23 cellular contexts compared by ENCODE assay signal in genomic region chr1:59442492-59442891, GRCh38.
DNase-seq lines count a peak whose midpoint lies in the region; ATAC-seq and TF ChIP-seq lines count a peak whose summit lies in the region.
"Had no signal": no experiment of that assay in that cellular context is flagged by ENCODE, and none has a peak within 500 bp of the region (broad histone marks: within the 10 kb centered on the region; RNA-seq: fewer than 3 reads in every experiment).

No MANE protein-coding gene starts in this region.

- no peak overlapping the region for H3K4me3 Mint-ChIP-seq in HFFc6
- no peak overlapping the region for H3K4me3 Mint-ChIP-seq in activated T-helper 2 cell treated with anti-CD3 and anti-CD28 coated beads, Interferon-gamma antibody, Interleukin-2, Interleukin-4, amounts not matched to agents 10 μg/mL and 5 μg/mL and 100 μg/mL, durations not matched to agents 14 hours and 24 hours and 36 hours (ENCODE audit: low read depth)
- no peak overlapping the region for H3K4me3 Mint-ChIP-seq in mesothelial cell of epicardium
- H3K4me3 Mint-ChIP-seq: CD4-positive, alpha-beta memory T cell; H9 had no signal

- no peaks in the 10 kb centered on the region for H3K27me3 ChIP-seq in SK-N-SH (ENCODE audit: insufficient read depth)
- H3K27me3 ChIP-seq in heart left ventricle, result no peaks in the 10 kb centered on the region
- H3K27me3 ChIP-seq: BLaER1 treated with 17β-estradiol and CSF1 and Interleukin-3, amounts not matched to agents 10 nM and 100 nM had no signal

- H2AFZ ChIP-seq in SK-N-SH (ENCODE audit: low read depth), result no peak overlapping the region
- H2AFZ ChIP-seq: GM23248 had no signal

- H3K9ac ChIP-seq in SK-N-SH, result no peak overlapping the region
- H3K9ac ChIP-seq: BLaER1 treated with 17β-estradiol and CSF1 and Interleukin-3, amounts not matched to agents 10 nM and 100 nM; GM23248 had no signal

- no peak for DNase-seq in SK-N-SH
- DNase-seq in HFFc6, result no peak
- DNase-seq in activated T-helper 2 cell treated with anti-CD3 and anti-CD28 coated beads, Interferon-gamma antibody, Interleukin-2, Interleukin-4, amounts not matched to agents 10 μg/mL and 5 μg/mL and 100 μg/mL, durations not matched to agents 14 hours and 24 hours and 36 hours (ENCODE audit: low spot score), result no peak
- DNase-seq in mesothelial cell of epicardium (ENCODE audit: low spot score in 2 of 2, unreplicated experiment in 2 of 2), result no peak
- DNase-seq in NCI-H446 treated with DMSO at 0.1 percent for 48 hours (lab: John Stamatoyannopoulos, UW), result no peak
- no peak for DNase-seq in NCI-H2081 (lab: John Stamatoyannopoulos, UW)
- no peak for DNase-seq in heart left ventricle
- DNase-seq: 8988T; Caco-2; CD4-positive, alpha-beta memory T cell; DMS153; GM23248; H9; NCI-H1092 treated with DMSO at 0.1 percent for 48 hours; NCI-H1436 treated with DMSO at 0.1 percent for 48 hours; NCI-H2029; NCI-H524; NCI-H774; NK-92 treated with Interleukin-12 subunit alpha and Interleukin-12 subunit beta, amount 100 ng/mL, for 24 hours had no signal

- H3K79me2 ChIP-seq in SK-N-SH (ENCODE audit: insufficient read depth), result no peaks in the 10 kb centered on the region

- no peak for TF ChIP-seq POLR2A in heart left ventricle (IDR thresholded peaks at IDR 0.05)

- TF ChIP-seq CTCF in SK-N-SH (IDR thresholded peaks at IDR 0.05), result no peak
- no peak for TF ChIP-seq CTCF in HFFc6 (IDR thresholded peaks at IDR 0.05)
- no peak for TF ChIP-seq CTCF in mesothelial cell of epicardium (IDR thresholded peaks at IDR 0.05; ENCODE audit: unreplicated experiment)
- TF ChIP-seq CTCF in heart left ventricle (IDR thresholded peaks at IDR 0.05), result no peak

- no peaks in the 10 kb centered on the region for H3K9me3 Mint-ChIP-seq in HFFc6
- peaks cover 6% of the 10 kb centered on the region for H3K9me3 Mint-ChIP-seq in activated T-helper 2 cell treated with anti-CD3 and anti-CD28 coated beads, Interferon-gamma antibody, Interleukin-2, Interleukin-4, amounts not matched to agents 10 μg/mL and 5 μg/mL and 100 μg/mL, durations not matched to agents 14 hours and 24 hours and 36 hours
- peaks cover 6% of the 10 kb centered on the region for H3K9me3 Mint-ChIP-seq in mesothelial cell of epicardium
- H3K9me3 Mint-ChIP-seq: CD4-positive, alpha-beta memory T cell had no signal

- H3K36me3 Mint-ChIP-seq in HFFc6 (ENCODE audit: low read depth) (peaks cover 4% of the 10 kb centered on the region), mesothelial cell of epicardium (no peaks in the 10 kb centered on the region)
- H3K36me3 Mint-ChIP-seq in activated T-helper 2 cell treated with anti-CD3 and anti-CD28 coated beads, Interferon-gamma antibody, Interleukin-2, Interleukin-4, amounts not matched to agents 10 μg/mL and 5 μg/mL and 100 μg/mL, durations not matched to agents 14 hours and 24 hours and 36 hours (ENCODE audit: low read depth), result peaks cover 7% of the 10 kb centered on the region
- H3K36me3 Mint-ChIP-seq: CD4-positive, alpha-beta memory T cell had no signal

- ATAC-seq in SK-N-SH treated with all-trans-retinoic acid at 6 μM for 48 hours (no peak), heart left ventricle (no peak)
- ATAC-seq: K562, Panc1 had no signal

- POLR2A ChIA-PET in SK-N-SH (lab: Yijun Ruan, JAX), result no interaction called here

- H3K27ac Mint-ChIP-seq in HFFc6 (peak overlapping the region; percentile 34; the same call in 1 of the 2 replicates), mesothelial cell of epicardium (peak overlapping the region; percentile 77)
- H3K27ac Mint-ChIP-seq in activated T-helper 2 cell treated with anti-CD3 and anti-CD28 coated beads, Interferon-gamma antibody, Interleukin-2, Interleukin-4, amounts not matched to agents 10 μg/mL and 5 μg/mL and 100 μg/mL, durations not matched to agents 14 hours and 24 hours and 36 hours, result peak overlapping the region; percentile 61
- H3K27ac Mint-ChIP-seq: CD4-positive, alpha-beta memory T cell; H9 had no signal

- no peak overlapping the region for H3K4me2 ChIP-seq in SK-N-SH
- H3K4me2 ChIP-seq: BLaER1 treated with 17β-estradiol and CSF1 and Interleukin-3, amounts not matched to agents 10 nM and 100 nM had no signal

- no peak overlapping the region for H3K4me3 ChIP-seq in SK-N-SH (ENCODE audit: low read depth in 2 of 2, low read length in 1 of 2)
- no peak overlapping the region for H3K4me3 ChIP-seq in heart left ventricle
- H3K4me3 ChIP-seq: BLaER1 treated with 17β-estradiol and CSF1 and Interleukin-3, amounts not matched to agents 10 nM and 100 nM; GM23248; K562 had no signal

- peaks cover 69% of the 10 kb centered on the region for H3K4me1 Mint-ChIP-seq in HFFc6 (ENCODE audit: low read depth)
- H3K4me1 Mint-ChIP-seq in activated T-helper 2 cell treated with anti-CD3 and anti-CD28 coated beads, Interferon-gamma antibody, Interleukin-2, Interleukin-4, amounts not matched to agents 10 μg/mL and 5 μg/mL and 100 μg/mL, durations not matched to agents 14 hours and 24 hours and 36 hours (ENCODE audit: low read depth), result peaks cover 30% of the 10 kb centered on the region
- peaks cover 91% of the 10 kb centered on the region for H3K4me1 Mint-ChIP-seq in mesothelial cell of epicardium
- H3K4me1 Mint-ChIP-seq: CD4-positive, alpha-beta memory T cell had no signal

- H3K27me3 Mint-ChIP-seq in HFFc6 (ENCODE audit: insufficient read depth) (no peaks in the 10 kb centered on the region), mesothelial cell of epicardium (ENCODE audit: low read depth) (no peaks in the 10 kb centered on the region)
- H3K27me3 Mint-ChIP-seq in activated T-helper 2 cell treated with anti-CD3 and anti-CD28 coated beads, Interferon-gamma antibody, Interleukin-2, Interleukin-4, amounts not matched to agents 10 μg/mL and 5 μg/mL and 100 μg/mL, durations not matched to agents 14 hours and 24 hours and 36 hours (ENCODE audit: low read depth), result no peaks in the 10 kb centered on the region
- H3K27me3 Mint-ChIP-seq: CD4-positive, alpha-beta memory T cell had no signal

- no peaks in the 10 kb centered on the region for H3K9me2 ChIP-seq in SK-N-SH

- CTCF ChIA-PET in SK-N-SH (lab: Yijun Ruan, JAX), result no interaction called here

- H3K27ac ChIP-seq in SK-N-SH (ENCODE audit: low read depth in 2 of 2, low read length in 1 of 2) (peak overlapping the region; percentile 43 to 53; a peak in 3 of 4 replicates), heart left ventricle (no peak overlapping the region)
- H3K27ac ChIP-seq: BLaER1 treated with 17β-estradiol and CSF1 and Interleukin-3, amounts not matched to agents 10 nM and 100 nM; GM23248 had no signal

- TF ChIP-seq RAD21 in SK-N-SH (IDR thresholded peaks at IDR 0.05; ENCODE audit: low read length), result no peak

- no peaks in the 10 kb centered on the region for H4K20me1 ChIP-seq in SK-N-SH (ENCODE audit: insufficient read depth)
- H4K20me1 ChIP-seq: BLaER1 treated with 17β-estradiol and CSF1 and Interleukin-3, amounts not matched to agents 10 nM and 100 nM had no signal

- intact Hi-C loops in activated T-helper 2 cell treated with anti-CD3 and anti-CD28 coated beads, Interferon-gamma antibody, Interleukin-2, Interleukin-4, amounts not matched to agents 10 μg/mL and 5 μg/mL and 100 μg/mL, durations not matched to agents 14 hours and 24 hours and 36 hours (cut with micrococcal nuclease), result loop anchor here (1.0 kb wide), 1 partner anchor 10 kb away; no protein-coding TSS in a partner anchor
- intact Hi-C loops in heart left ventricle (cut with DNase I), result loop anchor here in 2 of 10 donors (10.0 kb wide), 2 partner anchors 48 to 252 kb away; no protein-coding TSS in a partner anchor

- no peak for TF ChIP-seq EP300 in SK-N-SH (IDR thresholded peaks at IDR 0.05; ENCODE audit: borderline replicate concordance in 1 of 2, low read depth in 1 of 2, low read length in 1 of 2)

- H3K4me1 ChIP-seq in SK-N-SH (ENCODE audit: control insufficient read depth in 1 of 2, insufficient read depth in 2 of 2, low read depth in 1 of 2, low read length in 1 of 2) (peaks cover 25 to 43% of the 10 kb centered on the region in 2 experiments), heart left ventricle (peaks cover 0 to 52% (median 23%) of the 10 kb centered on the region in 12 donors)
- H3K4me1 ChIP-seq: Caco-2 had no signal

- H3F3A ChIP-seq in SK-N-SH (replicated peaks; ENCODE audit: insufficient read depth), result peaks cover 22% of the 10 kb centered on the region

- 84% methylated on average over 4 of the region's 4 CpGs for WGBS in SK-N-SH (ENCODE audit: low lambda C conversion rate)
- 82 to 86% (median 84%) methylated on average over 4 of the region's 4 CpGs for WGBS in heart left ventricle, 4 donors

- H3K9me3 ChIP-seq in SK-N-SH (no peaks in the 10 kb centered on the region), heart left ventricle (no peaks in the 10 kb centered on the region)
- H3K9me3 ChIP-seq: Caco-2 had no signal

- H3K36me3 ChIP-seq in SK-N-SH (replicated peaks in 1 of 2; ENCODE audit: control insufficient read depth in 1 of 2, insufficient read depth in 2 of 2, low read length in 1 of 2), result no peaks in the 10 kb centered on the region
- H3K36me3 ChIP-seq in heart left ventricle, result no peaks in the 10 kb centered on the region
- H3K36me3 ChIP-seq: BLaER1 treated with 17β-estradiol and CSF1 and Interleukin-3, amounts not matched to agents 10 nM and 100 nM had no signal

TF ChIP-seq in SK-N-SH, 30 proteins besides CTCF, POLR2A, EP300 and RAD21 (continues in another document):
- TF ChIP-seq FOXM1 (IDR thresholded peaks at IDR 0.05; ENCODE audit: low read depth), result no peak
- no peak for TF ChIP-seq MEF2A (IDR thresholded peaks at IDR 0.05; ENCODE audit: borderline replicate concordance, low read depth)
- TF ChIP-seq EZH2phosphoT487 (IDR thresholded peaks at IDR 0.05; ENCODE audit: borderline replicate concordance, low read depth), result no peak
- TF ChIP-seq GABPA (IDR thresholded peaks at IDR 0.05; ENCODE audit: low read depth), result no peak
- TF ChIP-seq FOSL2 (IDR thresholded peaks at IDR 0.05; ENCODE audit: borderline replicate concordance, low read depth), result no peak
- no peak for TF ChIP-seq SIN3A (IDR thresholded peaks at IDR 0.05; ENCODE audit: borderline replicate concordance, low read depth, low read length)

TF ChIP-seq in SK-N-SH treated with all-trans-retinoic acid at 6 μM for 48 hours, 23 proteins besides CTCF, POLR2A, EP300 and RAD21 (continues in another document):
- TF ChIP-seq TCF4 (CRISPR knock-in tag; IDR thresholded peaks at IDR 0.05; ENCODE audit: borderline replicate concordance) (no peak), ZC3H10 (CRISPR knock-in tag; IDR thresholded peaks at IDR 0.05) (no peak), ZFP3 (CRISPR knock-in tag; IDR thresholded peaks at IDR 0.05) (no peak), OSR1 (CRISPR knock-in tag; IDR thresholded peaks at IDR 0.05) (no peak), GLIS3 (CRISPR knock-in tag; IDR thresholded peaks at IDR 0.05) (no peak), PPARA (CRISPR knock-in tag; IDR thresholded peaks at IDR 0.05; ENCODE audit: borderline replicate concordance) (no peak)

Comparison
In these comparisons a context has a peak if more than half of its experiments do, and no peak if none do; other contexts are left out.
1. H3K27ac ChIP-seq: peak in SK-N-SH (2 of 2); none in heart left ventricle (0 of 12).
2. Peak in every context shown above with its lines, with median percentiles within 50 percentile points of each other: H3K27ac Mint-ChIP-seq.